Comparison of ENCODE assay signal across 9 cellular contexts in genomic region chr5:179852993-179853547, GRCh38. TPM values are rescaled to one million over a fixed set of nuclear protein-coding genes. Genes with fewer than 3 reads are reported as not detected.
DNase-seq lines count a peak whose midpoint lies in the region; ATAC-seq lines count a peak whose summit lies in the region.
"Had no signal": no experiment of that assay in that cellular context is flagged by ENCODE, and none has a peak within 500 bp of the region (broad histone marks: within the 10 kb centered on the region; RNA-seq: fewer than 3 reads in every experiment).

No MANE protein-coding gene starts in this region.

- H3K4me1 ChIP-seq in BLaER1 treated with 17β-estradiol and CSF1 and Interleukin-3, amounts not matched to agents 10 nM and 100 nM = peaks cover 15 to 34% (median 25%) of the 10 kb centered on the region in 10 experiments

- H3K36me3 ChIP-seq in BLaER1 treated with 17β-estradiol and CSF1 and Interleukin-3, amounts not matched to agents 10 nM and 100 nM = peaks cover 37 to 53% (median 44%) of the 10 kb centered on the region in 11 experiments

- peak overlapping the region in 6 of 11 experiments; percentile 13 to 85 (median 52); a peak in 11 of 22 replicates for H3K4me2 ChIP-seq in BLaER1 treated with 17β-estradiol and CSF1 and Interleukin-3, amounts not matched to agents 10 nM and 100 nM

- H4K20me1 ChIP-seq in BLaER1 treated with 17β-estradiol and CSF1 and Interleukin-3, amounts not matched to agents 10 nM and 100 nM = peaks cover 0 to 6% (median 0%) of the 10 kb centered on the region in 11 experiments; a peak in 5 of 22 replicates

- H3K27me3 ChIP-seq in BLaER1 treated with 17β-estradiol and CSF1 and Interleukin-3, amounts not matched to agents 10 nM and 100 nM = no peaks in the 10 kb centered on the region

- peak overlapping the region in 5 of 11 experiments; percentile 3 to 39 (median 19); a peak in 5 of 22 replicates for H3K9ac ChIP-seq in BLaER1 treated with 17β-estradiol and CSF1 and Interleukin-3, amounts not matched to agents 10 nM and 100 nM

- H3K9me3 Mint-ChIP-seq in activated T-cell treated with anti-CD3 and anti-CD28 coated beads, Interleukin-2, amount 50 U/mL, for 4 hours = no peaks in the 10 kb centered on the region
- H3K9me3 Mint-ChIP-seq: T-helper 1 cell treated with Interleukin-12 subunit alpha and Interleukin-12 subunit beta and Interleukin-4 antibody, amounts not matched to agents 30 μg/mL and 1 μg/mL, for 36 hours had no signal

- H3K27ac ChIP-seq in BLaER1 treated with 17β-estradiol and CSF1 and Interleukin-3, amounts not matched to agents 10 nM and 100 nM = peak overlapping the region in 6 of 11 experiments; percentile 25 to 62 (median 34); a peak in 6 of 22 replicates

- H3K27me3 Mint-ChIP-seq in activated T-cell treated with anti-CD3 and anti-CD28 coated beads, Interleukin-2, amount 50 U/mL, for 4 hours (ENCODE audit: low read depth) = no peaks in the 10 kb centered on the region

- H3K36me3 Mint-ChIP-seq in activated T-cell treated with anti-CD3 and anti-CD28 coated beads, Interleukin-2, amount 50 U/mL, for 4 hours (ENCODE audit: insufficient read depth) = peaks cover 16% of the 10 kb centered on the region

- peak; percentile 84 for DNase-seq in NAMALWA (ENCODE audit: low spot score)
- DNase-seq in D341Med (ENCODE audit: low spot score) = no peak
- DNase-seq in NCI-H2029 treated with DMSO at 0.1 percent for 48 hours (lab: John Stamatoyannopoulos, UW) = no peak
- DNase-seq in DMS79 (lab: John Stamatoyannopoulos, UW) = no peak
- no peak for DNase-seq in activated T-cell treated with anti-CD3 and anti-CD28 coated beads, Interleukin-2, amount 50 U/mL, for 4 hours

- ATAC-seq in GM19351 (IDR thresholded peaks at IDR 0.05; ENCODE audit: unreplicated experiment) (peak; percentile 88), HG02840 (IDR thresholded peaks at IDR 0.05; ENCODE audit: low FRiP score, unreplicated experiment) (peak; percentile 87)
- ATAC-seq in activated T-cell treated with anti-CD3 and anti-CD28 coated beads, Interleukin-2, amount 50 U/mL, for 4 hours = no peak

- no peak overlapping the region for H3K4me3 Mint-ChIP-seq in activated T-cell treated with anti-CD3 and anti-CD28 coated beads, Interleukin-2, amount 50 U/mL, for 4 hours
- H3K4me3 Mint-ChIP-seq: T-helper 1 cell treated with Interleukin-12 subunit alpha and Interleukin-12 subunit beta and Interleukin-4 antibody, amounts not matched to agents 30 μg/mL and 1 μg/mL, for 36 hours had no signal

- H3K4me3 ChIP-seq in BLaER1 treated with 17β-estradiol and CSF1 and Interleukin-3, amounts not matched to agents 10 nM and 100 nM = no peak overlapping the region

- peaks cover 11% of the 10 kb centered on the region for H3K4me1 Mint-ChIP-seq in activated T-cell treated with anti-CD3 and anti-CD28 coated beads, Interleukin-2, amount 50 U/mL, for 4 hours (ENCODE audit: low read depth)

- no peaks in the 10 kb centered on the region for H3K9me3 ChIP-seq in BLaER1 treated with 17β-estradiol and CSF1 and Interleukin-3, amounts not matched to agents 10 nM and 100 nM (replicated peaks in 1 of 11)

RNA-seq across cellular contexts. Expression of gene MRNIP, which starts 5.5 kb away (rescaled TPM):
- 10 to 100 TPM; 14.9 to 16.1 (median 16.0) TPM for total RNA-seq in activated T-cell treated with anti-CD3 and anti-CD28 coated beads, Interleukin-2, amount 50 U/mL, for 4 hours

RNA-seq across cellular contexts. Expression of gene SQSTM1, which starts 32.4 kb away (rescaled TPM):
- 100 to 1,000 TPM; 109 to 141 (median 111) TPM for total RNA-seq in activated T-cell treated with anti-CD3 and anti-CD28 coated beads, Interleukin-2, amount 50 U/mL, for 4 hours

RNA-seq across cellular contexts. Expression of gene MGAT4B, which starts 46.4 kb away (rescaled TPM):
- 10 to 100 TPM; 43.6 to 63.7 (median 54.5) TPM for total RNA-seq in activated T-cell treated with anti-CD3 and anti-CD28 coated beads, Interleukin-2, amount 50 U/mL, for 4 hours

RNA-seq across cellular contexts. Expression of gene TBC1D9B, which starts 54.6 kb away (rescaled TPM):
- total RNA-seq in activated T-cell treated with anti-CD3 and anti-CD28 coated beads, Interleukin-2, amount 50 U/mL, for 4 hours = 10 to 100 TPM; 82.7 to 91.8 (median 88.6) TPM

RNA-seq across cellular contexts. Expression of gene LTC4S, which starts 59.3 kb away (rescaled TPM):
- 1 to 10 TPM in 1 of 3 donors, under 1 TPM in 2; 0.37 to 2.3 (median 0.61) TPM for total RNA-seq in activated T-cell treated with anti-CD3 and anti-CD28 coated beads, Interleukin-2, amount 50 U/mL, for 4 hours

Comparison
In these comparisons a context has a peak if more than half of its experiments do, and no peak if none do; other contexts are left out.
1. ATAC-seq: peak in GM19351 (single experiment) and HG02840 (single experiment); none in activated T-cell treated with anti-CD3 and anti-CD28 coated beads, Interleukin-2, amount 50 U/mL, for 4 hours (0 of 2).